ENCODE assay signal across 8 cellular contexts in genomic region chr5:59124983-59125960, GRCh38.
A peak's percentile ranks its signal among the peaks of the same experiment; 100 is the strongest.
DNase-seq lines count a peak whose midpoint lies in the region; ATAC-seq and TF ChIP-seq lines count a peak whose summit lies in the region.

No MANE protein-coding gene starts in this region.

- peaks cover 29% of the 10 kb centered on the region for H3K79me1 ChIP-seq in trophoblast cell (ENCODE audit: low read length)

- H2AK5ac ChIP-seq in trophoblast cell (ENCODE audit: low read length) = no peak overlapping the region

- H3K9ac ChIP-seq in trophoblast cell (ENCODE audit: low read length) = no peak overlapping the region

- intact Hi-C loops in aorta (cut with DNase I) = no loop called here

- H3K4ac ChIP-seq in trophoblast cell (ENCODE audit: low read depth, low read length) = no peak overlapping the region

- DNase-seq in NCI-H1092 (lab: John Stamatoyannopoulos, UW) = peak; percentile 6
- peak; percentile 12 to 22 for DNase-seq in cardiac fibroblast (ENCODE audit: low read depth in 2 of 2)
- no peak for DNase-seq in trophoblast cell
- DNase-seq in suprapubic skin (ENCODE audit: low spot score in 2 of 2) = no peak
- no peak for DNase-seq in 8988T
- no peak for DNase-seq in aorta
- DNase-seq in cerebellar nuclear complex (lab: John Stamatoyannopoulos, UW) = no peak

- peak overlapping the region; percentile 67 for H4K91ac ChIP-seq in trophoblast cell (ENCODE audit: low read depth, low read length)

- H3K27ac ChIP-seq in trophoblast cell (ENCODE audit: low read depth, low read length) = peak overlapping the region; percentile 86
- H3K27ac ChIP-seq in suprapubic skin = no peak overlapping the region
- no peak overlapping the region for H3K27ac ChIP-seq in aorta (ENCODE audit: low read depth in 1 of 2, low read length in 2 of 2)

- no peak for ATAC-seq in aorta (ENCODE audit: low FRiP score)

- H3K4me3 ChIP-seq in GM08714 (ENCODE audit: low read length) = peak overlapping the region; percentile 10; the same call in 1 of the 2 replicates
- no peak overlapping the region for H3K4me3 ChIP-seq in cardiac fibroblast (replicated peaks in 1 of 2; ENCODE audit: low read depth in 2 of 2, low read length in 2 of 2)
- H3K4me3 ChIP-seq in trophoblast cell (ENCODE audit: low read depth, low read length) = no peak overlapping the region
- H3K4me3 ChIP-seq in suprapubic skin = no peak overlapping the region
- no peak overlapping the region for H3K4me3 ChIP-seq in aorta (ENCODE audit: low read length in 2 of 2)

- no peak overlapping the region for H2BK120ac ChIP-seq in trophoblast cell (ENCODE audit: insufficient read depth, low read length, poor library complexity)

- H3K23ac ChIP-seq in trophoblast cell (ENCODE audit: low read length) = no peak overlapping the region

- no peak overlapping the region for H2AFZ ChIP-seq in trophoblast cell (ENCODE audit: insufficient read depth, low read length, poor library complexity)

- TF ChIP-seq EP300 in suprapubic skin (IDR thresholded peaks at IDR 0.05) = no peak

- no CpG with 5 or more reads among the region's 9 CpGs for WGBS in trophoblast cell (ENCODE audit: extremely low coverage, insufficient coverage, insufficient read length)
- WGBS in suprapubic skin = 77% methylated on average over 9 of the region's 9 CpGs
- 90% methylated on average over 9 of the region's 9 CpGs for WGBS in aorta, 2 donors

- H4K12ac ChIP-seq in trophoblast cell (ENCODE audit: low read depth, low read length) = no peak overlapping the region

- no peaks in the 10 kb centered on the region for H3K27me3 ChIP-seq in trophoblast cell (ENCODE audit: insufficient read depth, low read length)
- no peaks in the 10 kb centered on the region for H3K27me3 ChIP-seq in suprapubic skin
- no peaks in the 10 kb centered on the region for H3K27me3 ChIP-seq in aorta (ENCODE audit: control insufficient read depth in 1 of 2, insufficient read depth in 2 of 2, low read length in 1 of 2)

- H3K36me3 ChIP-seq in trophoblast cell (ENCODE audit: control insufficient read depth in 1 of 2, insufficient read depth in 2 of 2, low read length in 2 of 2) = no peaks in the 10 kb centered on the region
- H3K36me3 ChIP-seq in suprapubic skin = no peaks in the 10 kb centered on the region
- no peaks in the 10 kb centered on the region for H3K36me3 ChIP-seq in aorta (ENCODE audit: control insufficient read depth in 1 of 2, insufficient read depth in 2 of 2, low read length in 1 of 2)

- no peak for TF ChIP-seq POLR2A in suprapubic skin (IDR thresholded peaks at IDR 0.05)

- H4K8ac ChIP-seq in trophoblast cell (ENCODE audit: low read depth, low read length) = peak overlapping the region; percentile 14

- peak overlapping the region; percentile 25 for H2BK12ac ChIP-seq in trophoblast cell (ENCODE audit: low read length)

- no peak overlapping the region for H3K14ac ChIP-seq in trophoblast cell (ENCODE audit: low read length)

- no peak for TF ChIP-seq CTCF in cardiac fibroblast (IDR thresholded peaks at IDR 0.05; ENCODE audit: low read depth, low read length)
- no peak for TF ChIP-seq CTCF in suprapubic skin (IDR thresholded peaks at IDR 0.05)

- peak overlapping the region; percentile 12 for H3K4me2 ChIP-seq in trophoblast cell (ENCODE audit: low read length)

- H3K18ac ChIP-seq in trophoblast cell (ENCODE audit: low read length) = no peak overlapping the region

- H3K4me1 ChIP-seq in trophoblast cell (ENCODE audit: control insufficient read depth in 1 of 2, insufficient read depth in 2 of 2, low read length in 2 of 2) (peaks cover 0 to 17% of the 10 kb centered on the region in 2 experiments), suprapubic skin (peaks cover 17% of the 10 kb centered on the region), aorta (ENCODE audit: control insufficient read depth in 1 of 2, insufficient read depth in 2 of 2, low read length in 2 of 2) (no peaks in the 10 kb centered on the region)

- peak overlapping the region; percentile 57 for H2BK5ac ChIP-seq in trophoblast cell (ENCODE audit: low read depth, low read length, poor library complexity)

- no peaks in the 10 kb centered on the region for H3K79me2 ChIP-seq in trophoblast cell (ENCODE audit: control insufficient read depth, insufficient read depth, low read length, poor library complexity)

- H3K9me3 ChIP-seq in trophoblast cell (ENCODE audit: insufficient read depth, low read depth, low read length) (no peaks in the 10 kb centered on the region), suprapubic skin (no peaks in the 10 kb centered on the region), aorta (ENCODE audit: control insufficient read depth, low read length) (no peaks in the 10 kb centered on the region)

Comparison
In these comparisons a context has a peak if more than half of its experiments do, and no peak if none do; other contexts are left out.
1. DNase-seq: peak in NCI-H1092 (single experiment) and cardiac fibroblast (2 of 2); none in trophoblast cell (0 of 2), suprapubic skin (0 of 2), 8988T (single experiment), aorta (0 of 2) and cerebellar nuclear complex (0 of 2).